In genomic region chr11:118689852-118690552, GRCh38 we compare ENCODE assay signal across 8 cellular contexts. TPM values are rescaled to one million over a fixed set of nuclear protein-coding genes. Genes with fewer than 3 reads are reported as not detected.
DNase-seq lines count a peak whose midpoint lies in the region; ATAC-seq and TF ChIP-seq lines count a peak whose summit lies in the region.

No MANE protein-coding gene starts in this region.

- peaks cover 27% of the 10 kb centered on the region for H3K4me1 Mint-ChIP-seq in activated CD4-positive, alpha-beta T cell treated with anti-CD3 and anti-CD28 coated beads, Interleukin-2, amount 10 ng/mL, durations not matched to agents 24 days and 14 days

- H3K4me3 Mint-ChIP-seq in activated CD4-positive, alpha-beta T cell treated with anti-CD3 and anti-CD28 coated beads, Interleukin-2, amount 10 ng/mL, durations not matched to agents 24 days and 14 days, result peak overlapping the region; percentile 79

- H3K27ac Mint-ChIP-seq in activated CD4-positive, alpha-beta T cell treated with anti-CD3 and anti-CD28 coated beads, Interleukin-2, amount 10 ng/mL, durations not matched to agents 24 days and 14 days, result peak overlapping the region; percentile 60

- H3K27me3 Mint-ChIP-seq in activated CD4-positive, alpha-beta T cell treated with anti-CD3 and anti-CD28 coated beads, Interleukin-2, amount 10 ng/mL, durations not matched to agents 24 days and 14 days, result peaks cover 12% of the 10 kb centered on the region

- H3K36me3 Mint-ChIP-seq in activated CD4-positive, alpha-beta T cell treated with anti-CD3 and anti-CD28 coated beads, Interleukin-2, amount 10 ng/mL, durations not matched to agents 24 days and 14 days (ENCODE audit: low read depth), result no peaks in the 10 kb centered on the region

- ATAC-seq in GM19025 (IDR thresholded peaks at IDR 0.05; ENCODE audit: low read depth, unreplicated experiment) (peak; percentile 60), HG03432 (IDR thresholded peaks at IDR 0.05; ENCODE audit: unreplicated experiment) (peak; percentile 70), left lobe of liver (peak; percentile 96)

- peak overlapping the region; percentile 71 to 90 for H3K27ac ChIP-seq in coronary artery

- no peaks in the 10 kb centered on the region for H3K9me3 Mint-ChIP-seq in activated CD4-positive, alpha-beta T cell treated with anti-CD3 and anti-CD28 coated beads, Interleukin-2, amount 10 ng/mL, durations not matched to agents 24 days and 14 days

- intact Hi-C loops in activated CD4-positive, alpha-beta T cell treated with anti-CD3 and anti-CD28 coated beads, Interleukin-2, amount 10 ng/mL, durations not matched to agents 24 days and 14 days (cut with micrococcal nuclease), result loop anchor here (1.0 to 10.0 kb wide), 4 partner anchors 95 to 266 kb away; partner anchors contain the start of genes CXCR5 and UPK2

- peak overlapping the region; percentile 70 for H3K4me3 ChIP-seq in coronary artery

- DNase-seq in AG08396 (ENCODE audit: low spot score) (peak; percentile 95), NCI-H510A (lab: John Stamatoyannopoulos, UW) (peak; percentile 92), coronary artery (ENCODE audit: low spot score) (peak; percentile 94), left lobe of liver (ENCODE audit: low spot score) (peak; percentile 99)
- peak; percentile 94 for DNase-seq in activated CD4-positive, alpha-beta T cell treated with anti-CD3 and anti-CD28 coated beads, Interleukin-2, amount 10 ng/mL, durations not matched to agents 24 days and 14 days
- peak; percentile 72 to 74 for DNase-seq in stimulated activated CD4-positive, alpha-beta T cell treated with anti-CD3 and anti-CD28 coated beads, Interleukin-1b, Interleukin-23, amount 100 ng/mL, for 4 hours (ENCODE audit: low read depth in 2 of 2)

- peak; percentile 95 for TF ChIP-seq CTCF in coronary artery (IDR thresholded peaks at IDR 0.05)

RNA-seq across cellular contexts. Expression of gene TREH, which starts 10.6 kb away (rescaled TPM):
- total RNA-seq in activated CD4-positive, alpha-beta T cell treated with anti-CD3 and anti-CD28 coated beads, Interleukin-2, amount 10 ng/mL, durations not matched to agents 24 days and 14 days, result not detected in 2 replicates
- total RNA-seq in left lobe of liver, result 3.4 TPM

Comparison
In these comparisons a context has a peak if more than half of its experiments do, and no peak if none do; other contexts are left out.
1. Peak in every context shown above with its lines: DNase-seq, ATAC-seq, H3K4me3 ChIP-seq and H3K27ac ChIP-seq.